In genomic region chr5:77181596-77182304, GRCh38 we compare ENCODE assay signal across 14 cellular contexts. TPM values are rescaled to one million over a fixed set of nuclear protein-coding genes. Genes with fewer than 3 reads are reported as not detected.
A peak's percentile ranks its signal among the peaks of the same experiment; 100 is the strongest.
DNase-seq lines count a peak whose midpoint lies in the region; ATAC-seq, FAIRE-seq and TF ChIP-seq lines count a peak whose summit lies in the region.
"Had no signal": no experiment of that assay in that cellular context is flagged by ENCODE, and none has a peak within 500 bp of the region (broad histone marks: within the 10 kb centered on the region; RNA-seq: fewer than 3 reads in every experiment).

No MANE protein-coding gene starts in this region.

- no peak overlapping the region for H3K27ac ChIP-seq in HUES64 (ENCODE audit: low read depth, low read length)
- H3K27ac ChIP-seq in left lung, result no peak overlapping the region
- H3K27ac ChIP-seq in subcutaneous abdominal adipose tissue (ENCODE audit: low read depth, low read length), result peak overlapping the region; percentile 11
- H3K27ac ChIP-seq in SK-N-SH (ENCODE audit: low read depth in 2 of 2, low read length in 1 of 2), result no peak overlapping the region
- H3K27ac ChIP-seq: gastrocnemius medialis, SJSA1 had no signal

- intact Hi-C loops in left lung (cut with DNase I), result no loop called here

- no peaks in the 10 kb centered on the region for H4K20me1 ChIP-seq in SK-N-SH (ENCODE audit: insufficient read depth)

- ATAC-seq in left lung, result peak; percentile 41
- no peak for ATAC-seq in GM19351 (IDR thresholded peaks at IDR 0.05; ENCODE audit: unreplicated experiment)

- no peak overlapping the region for H2AFZ ChIP-seq in SK-N-SH (ENCODE audit: low read depth)

- H3K27me3 ChIP-seq in HUES64 (ENCODE audit: insufficient read depth, low read length) (peaks cover 46% of the 10 kb centered on the region), bronchial epithelial cell (ENCODE audit: control insufficient read depth, insufficient read depth, low read length) (peaks cover 12% of the 10 kb centered on the region), left lung (peaks cover 16 to 53% of the 10 kb centered on the region in 2 donors), subcutaneous abdominal adipose tissue (ENCODE audit: control insufficient read depth in 5 of 5, insufficient read depth in 4 of 5, low read length in 5 of 5) (peaks cover 0 to 11% (median 3%) of the 10 kb centered on the region in 5 donors), SK-N-SH (ENCODE audit: insufficient read depth) (peaks cover 33% of the 10 kb centered on the region), MG63 (no peaks in the 10 kb centered on the region)

- H3K4me1 ChIP-seq in HUES64 (ENCODE audit: insufficient read depth, low read length) (no peaks in the 10 kb centered on the region), left lung (peaks cover 0 to 9% of the 10 kb centered on the region in 2 donors), subcutaneous abdominal adipose tissue (ENCODE audit: control insufficient read depth in 5 of 5, insufficient read depth in 5 of 5, low read length in 5 of 5) (peaks cover 0 to 21% (median 16%) of the 10 kb centered on the region in 5 donors), SK-N-SH (ENCODE audit: control insufficient read depth in 1 of 2, insufficient read depth in 2 of 2, low read depth in 1 of 2, low read length in 1 of 2) (peaks cover 0 to 4% of the 10 kb centered on the region in 2 experiments; a peak in 1 of 4 replicates)

- FAIRE-seq in bronchial epithelial cell (lab: Jason Lieb, UNC), result peak; percentile 43
- FAIRE-seq: keratinocyte had no signal

- TF ChIP-seq RAD21 in SK-N-SH (IDR thresholded peaks at IDR 0.05; ENCODE audit: low read length), result no peak

- H3K9ac ChIP-seq in HUES64 (ENCODE audit: low read depth, low read length) (no peak overlapping the region), subcutaneous abdominal adipose tissue (ENCODE audit: low read length in 5 of 5) (no peak overlapping the region), SK-N-SH (no peak overlapping the region)

- no peaks in the 10 kb centered on the region for H3K9me2 ChIP-seq in SK-N-SH

- H3K9me3 ChIP-seq in HUES64 (ENCODE audit: insufficient read depth, low read depth, low read length), result no peaks in the 10 kb centered on the region
- H3K9me3 ChIP-seq in left lung, result no peaks in the 10 kb centered on the region
- no peaks in the 10 kb centered on the region for H3K9me3 ChIP-seq in subcutaneous abdominal adipose tissue (ENCODE audit: control insufficient read depth in 5 of 5, low read length in 5 of 5)
- no peaks in the 10 kb centered on the region for H3K9me3 ChIP-seq in SK-N-SH
- H3K9me3 ChIP-seq in MG63, result no peaks in the 10 kb centered on the region
- H3K9me3 ChIP-seq: gastrocnemius medialis, SJSA1 had no signal

- H3K4me3 ChIP-seq in HUES64 (ENCODE audit: low read length) (peak overlapping the region; percentile 38; the same call in 1 of the 2 replicates), bronchial epithelial cell (ENCODE audit: low read depth, low read length) (no peak overlapping the region), left lung (no peak overlapping the region), subcutaneous abdominal adipose tissue (ENCODE audit: low read depth in 1 of 5, low read length in 5 of 5) (peak overlapping the region; percentile 38 to 69 (median 59)), SK-N-SH (ENCODE audit: low read depth in 2 of 2, low read length in 1 of 2) (no peak overlapping the region), MG63 (no peak overlapping the region)
- H3K4me3 ChIP-seq: SJSA1 had no signal

- CTCF ChIA-PET in SK-N-SH (lab: Yijun Ruan, JAX), result interaction anchor here (0.6 to 1.6 kb wide), 5 partner anchors 33 to 255 kb away, joined by 3 to 4 read pairs (median 3); no protein-coding TSS in a partner anchor

- no peaks in the 10 kb centered on the region for H3K79me2 ChIP-seq in SK-N-SH (ENCODE audit: insufficient read depth)

- WGBS in HUES64, result 72% methylated on average over 15 of the region's 15 CpGs
- 78% methylated on average over 15 of the region's 15 CpGs for WGBS in SK-N-SH (ENCODE audit: low lambda C conversion rate)

- H3K4me2 ChIP-seq in SK-N-SH, result no peak overlapping the region

- no peaks in the 10 kb centered on the region for H3F3A ChIP-seq in SK-N-SH (replicated peaks; ENCODE audit: insufficient read depth)

- POLR2A ChIA-PET in SK-N-SH (lab: Yijun Ruan, JAX), result no interaction called here

- no peak for DNase-seq in bronchial epithelial cell (ENCODE audit: low read depth)
- no peak for DNase-seq in left lung
- DNase-seq in SK-N-SH, result no peak
- no peak for DNase-seq in MG63
- DNase-seq: activated CD4-positive, alpha-beta T cell treated with anti-CD3 and anti-CD28 coated beads, Interleukin-2, amount 50 U/mL, for 48 hours; activated naive CD8-positive, alpha-beta T cell treated with anti-CD3 and anti-CD28 coated beads, Interleukin-2, amount 10 ng/mL, durations not matched to agents 7 days and 5 days; C1 segment of cervical spinal cord; NCI-H345 had no signal

- TF ChIP-seq EP300 in SK-N-SH (IDR thresholded peaks at IDR 0.05; ENCODE audit: borderline replicate concordance in 1 of 2, low read depth in 1 of 2, low read length in 1 of 2), result no peak

- H3K36me3 ChIP-seq in HUES64 (ENCODE audit: insufficient read depth, low read length), result no peaks in the 10 kb centered on the region
- H3K36me3 ChIP-seq in bronchial epithelial cell (ENCODE audit: control insufficient read depth, insufficient read depth, low read length), result no peaks in the 10 kb centered on the region
- H3K36me3 ChIP-seq in left lung, result no peaks in the 10 kb centered on the region
- no peaks in the 10 kb centered on the region for H3K36me3 ChIP-seq in subcutaneous abdominal adipose tissue (ENCODE audit: control insufficient read depth in 5 of 5, insufficient read depth in 5 of 5, low read length in 5 of 5)
- H3K36me3 ChIP-seq in SK-N-SH (replicated peaks in 1 of 2; ENCODE audit: control insufficient read depth in 1 of 2, insufficient read depth in 2 of 2, low read length in 1 of 2), result no peaks in the 10 kb centered on the region
- no peaks in the 10 kb centered on the region for H3K36me3 ChIP-seq in MG63
- H3K36me3 ChIP-seq: gastrocnemius medialis, SJSA1 had no signal

- no peak for TF ChIP-seq CTCF in bronchial epithelial cell (IDR thresholded peaks at IDR 0.05; ENCODE audit: insufficient read depth, low read length, severe bottlenecking)
- TF ChIP-seq CTCF in left lung (IDR thresholded peaks at IDR 0.05), result no peak
- no peak for TF ChIP-seq CTCF in SK-N-SH (IDR thresholded peaks at IDR 0.05)

TF ChIP-seq in SK-N-SH, 30 proteins besides CTCF, POLR2A, EP300 and RAD21:
- no peak for TF ChIP-seq USF2 (IDR thresholded peaks at IDR 0.05; ENCODE audit: borderline replicate concordance, low read depth, low read length)
- TF ChIP-seq EZH2phosphoT487 (IDR thresholded peaks at IDR 0.05; ENCODE audit: borderline replicate concordance, low read depth), result no peak
- TF ChIP-seq JUND (IDR thresholded peaks at IDR 0.05), result no peak
- no peak for TF ChIP-seq TEAD4 (IDR thresholded peaks at IDR 0.05; ENCODE audit: borderline replicate concordance, insufficient read depth)
- TF ChIP-seq SMC3 (IDR thresholded peaks at IDR 0.05; ENCODE audit: low read depth, low read length), result no peak
- no peak for TF ChIP-seq CHD2 (IDR thresholded peaks at IDR 0.05; ENCODE audit: low read length, partially characterized antibody)
- no peak for TF ChIP-seq FOSL2 (IDR thresholded peaks at IDR 0.05; ENCODE audit: borderline replicate concordance, low read depth)
- TF ChIP-seq, protein P1, sequence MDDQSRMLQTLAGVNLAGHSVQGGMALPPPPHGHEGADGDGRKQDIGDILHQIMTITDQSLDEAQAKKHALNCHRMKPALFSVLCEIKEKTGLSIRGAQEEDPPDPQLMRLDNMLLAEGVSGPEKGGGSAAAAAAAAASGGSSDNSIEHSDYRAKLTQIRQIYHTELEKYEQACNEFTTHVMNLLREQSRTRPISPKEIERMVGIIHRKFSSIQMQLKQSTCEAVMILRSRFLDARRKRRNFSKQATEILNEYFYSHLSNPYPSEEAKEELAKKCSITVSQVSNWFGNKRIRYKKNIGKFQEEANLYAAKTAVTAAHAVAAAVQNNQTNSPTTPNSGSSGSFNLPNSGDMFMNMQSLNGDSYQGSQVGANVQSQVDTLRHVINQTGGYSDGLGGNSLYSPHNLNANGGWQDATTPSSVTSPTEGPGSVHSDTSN (IDR thresholded peaks at IDR 0.05), result no peak
- TF ChIP-seq NRF1 (IDR thresholded peaks at IDR 0.05; ENCODE audit: low read depth, low read length), result no peak
- no peak for TF ChIP-seq RCOR1 (IDR thresholded peaks at IDR 0.05; ENCODE audit: low read length)
- no peak for TF ChIP-seq POLR2AphosphoS5 (IDR thresholded peaks at IDR 0.05; ENCODE audit: low read depth, low read length)
- no peak for TF ChIP-seq ELF1 (IDR thresholded peaks at IDR 0.05)
- no peak for TF ChIP-seq NFIC (IDR thresholded peaks at IDR 0.05; ENCODE audit: borderline replicate concordance)
- no peak for TF ChIP-seq FOXM1 (IDR thresholded peaks at IDR 0.05; ENCODE audit: low read depth)
- TF ChIP-seq GABPA (IDR thresholded peaks at IDR 0.05; ENCODE audit: low read depth), result no peak
- TF ChIP-seq MXI1 (IDR thresholded peaks at IDR 0.05; ENCODE audit: low read depth, low read length), result no peak
- no peak for TF ChIP-seq GATA2 (CRISPR knock-in tag; IDR thresholded peaks at IDR 0.05)
- no peak for TF ChIP-seq RXRA (IDR thresholded peaks at IDR 0.05; ENCODE audit: borderline replicate concordance, low read depth)

RNA-seq across cellular contexts. Expression of gene PDE8B, which starts 28.7 kb away (rescaled TPM):
- polyA plus RNA-seq in HUES64 (2013, experiment 1 of 2), result not detected
- polyA plus RNA-seq in HUES64 (2013, experiment 2 of 2), result 0.25 TPM
- total RNA-seq in bronchial epithelial cell (under 0.01 TPM in 1 of 2 replicates, not detected in the other), left lung (1 to 10 TPM; 3.3 to 3.6 TPM)
- polyA plus RNA-seq in SK-N-SH (2012; rRNA removed), result not detected in 2 replicates
- 0.03 TPM in 2 replicates for polyA plus RNA-seq in SK-N-SH (2012; cell fraction: cytosol; rRNA removed)
- polyA plus RNA-seq in SK-N-SH (2012; cell fraction: nucleus; rRNA removed), result 0.08 TPM in 1 of 2 replicates, not detected in the other
- 0.26 and 0.62 TPM in 2 replicates for total RNA-seq in MG63 (2014; rRNA removed; shearing (Covaris generic); ENCODE audit: low replicate concordance)
- total RNA-seq: SJSA1 had no signal
- polyA plus RNA-seq: keratinocyte had no signal

Comparison
In these comparisons a context has a peak if more than half of its experiments do, and no peak if none do; other contexts are left out.
1. H3K4me3 ChIP-seq: peak in HUES64 (single experiment) and subcutaneous abdominal adipose tissue (5 of 5); none in bronchial epithelial cell (single experiment), left lung (0 of 2), SK-N-SH (0 of 2) and MG63 (single experiment).